1 cellular context compared by ENCODE assay signal in the genomic region with DNA sequence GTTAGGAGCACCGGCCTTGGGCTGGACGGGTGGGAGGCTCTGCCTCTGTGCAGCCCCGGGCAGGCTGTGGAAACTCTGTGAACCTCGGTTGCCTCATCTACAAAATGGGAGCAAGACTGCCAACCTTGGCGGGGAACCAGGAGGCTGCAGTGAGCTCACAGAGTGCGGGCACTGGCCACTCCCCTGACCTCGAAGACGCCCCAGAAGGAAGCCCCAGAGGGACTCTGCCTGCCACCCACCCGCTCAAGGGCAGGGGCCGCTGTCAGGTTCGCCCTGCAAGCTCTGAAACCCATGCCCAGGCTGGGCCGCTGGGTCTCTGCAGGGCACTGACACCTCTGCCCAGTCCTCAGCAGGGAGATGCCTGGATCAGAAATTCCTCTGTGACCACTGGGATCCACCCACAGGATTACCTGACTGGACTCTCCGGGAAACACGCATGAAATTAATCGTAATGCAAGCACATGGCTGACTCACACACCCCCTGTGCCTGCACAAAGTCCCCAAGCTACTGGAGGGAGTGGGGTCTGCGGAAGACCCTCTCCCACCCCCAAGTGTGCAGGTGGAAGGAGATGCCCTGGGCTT.
TF ChIP-seq lines count a peak whose summit lies in the region.

No MANE protein-coding gene starts in this region.

TF ChIP-seq in H1, 55 proteins besides CTCF, POLR2A, EP300 and RAD21:
- TF ChIP-seq KDM1A (IDR thresholded peaks at IDR 0.05; ENCODE audit: borderline replicate concordance, low read length), result no peak
- no peak for TF ChIP-seq TAF7 (optimal IDR thresholded peaks at IDR 0.05; ENCODE audit: borderline replicate concordance, low read depth, low read length)
- TF ChIP-seq, protein P1, sequence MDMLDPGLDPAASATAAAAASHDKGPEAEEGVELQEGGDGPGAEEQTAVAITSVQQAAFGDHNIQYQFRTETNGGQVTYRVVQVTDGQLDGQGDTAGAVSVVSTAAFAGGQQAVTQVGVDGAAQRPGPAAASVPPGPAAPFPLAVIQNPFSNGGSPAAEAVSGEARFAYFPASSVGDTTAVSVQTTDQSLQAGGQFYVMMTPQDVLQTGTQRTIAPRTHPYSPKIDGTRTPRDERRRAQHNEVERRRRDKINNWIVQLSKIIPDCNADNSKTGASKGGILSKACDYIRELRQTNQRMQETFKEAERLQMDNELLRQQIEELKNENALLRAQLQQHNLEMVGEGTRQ (IDR thresholded peaks at IDR 0.05; ENCODE audit: low read length), result no peak
- no peak for TF ChIP-seq BRCA1 (IDR thresholded peaks at IDR 0.05; ENCODE audit: low read depth, low read length)
